Comparison of ENCODE assay signal across 11 cellular contexts in genomic region chrX:88366314-88366713, GRCh38.
"Had no signal": no experiment of that assay in that cellular context is flagged by ENCODE, and none has a peak within 500 bp of the region (broad histone marks: within the 10 kb centered on the region; RNA-seq: fewer than 3 reads in every experiment).

No MANE protein-coding gene starts in this region.

- H3K27ac Mint-ChIP-seq: GM23338, H9, HFFc6 had no signal

- H3K9me3 ChIP-seq: HAP-1 had no signal

- H3K9ac ChIP-seq: GM23248 had no signal

- H3K4me1 ChIP-seq: HAP-1 had no signal

- H3K4me2 ChIP-seq: GM23338 had no signal

- FAIRE-seq: H1, H54 had no signal

- H3K36me3 ChIP-seq: HAP-1 had no signal

- DNase-seq: GM23248, GOT3, H7, H9, HCEC 1CT, HFFc6 had no signal

- H3K27ac ChIP-seq: GM23248 had no signal

- H3K4me3 ChIP-seq: GM23248, GM23338, HAP-1 had no signal

- H3K4me1 Mint-ChIP-seq: GM23338 had no signal

- ATAC-seq: GM23338, HCT116 had no signal

- H2AFZ ChIP-seq: GM23248, GM23338 had no signal

- H3K4me3 Mint-ChIP-seq: GM23338, H9, HFFc6 had no signal
